8 cellular contexts compared by ENCODE assay signal in genomic region chr7:12389089-12389700, GRCh38. TPM values are rescaled to one million over a fixed set of nuclear protein-coding genes. Genes with fewer than 3 reads are reported as not detected.
DNase-seq lines count a peak whose midpoint lies in the region; ATAC-seq lines count a peak whose summit lies in the region.

No MANE protein-coding gene starts in this region.

- H3K36me3 Mint-ChIP-seq in activated CD4-positive, alpha-beta T cell treated with anti-CD3 and anti-CD28 coated beads for 36 hours (ENCODE audit: low read depth): no peaks in the 10 kb centered on the region
- H3K36me3 Mint-ChIP-seq in activated CD8-positive, alpha-beta T cell treated with anti-CD3 and anti-CD28 coated beads, Interleukin-2, amount 10 ng/mL, durations not matched to agents 7 days and 5 days (ENCODE audit: low read depth): no peaks in the 10 kb centered on the region

- H3K27me3 Mint-ChIP-seq in activated CD4-positive, alpha-beta T cell treated with anti-CD3 and anti-CD28 coated beads for 36 hours: peaks cover 2% of the 10 kb centered on the region
- H3K27me3 Mint-ChIP-seq in activated CD8-positive, alpha-beta T cell treated with anti-CD3 and anti-CD28 coated beads, Interleukin-2, amount 10 ng/mL, durations not matched to agents 7 days and 5 days (ENCODE audit: low read depth): no peaks in the 10 kb centered on the region

- DNase-seq in activated CD4-positive, alpha-beta T cell treated with anti-CD3 and anti-CD28 coated beads for 36 hours: peak; percentile 57
- DNase-seq in activated CD4-positive, alpha-beta T cell treated with anti-CD3 and anti-CD28 coated beads for 1 hour: no peak
- DNase-seq in NCI-H524 treated with DMSO at 0.1 percent for 48 hours (lab: John Stamatoyannopoulos, UW): peak; percentile 13
- peak; percentile 65 for DNase-seq in activated CD8-positive, alpha-beta T cell treated with anti-CD3 and anti-CD28 coated beads, Interleukin-2, amount 10 ng/mL, durations not matched to agents 7 days and 5 days
- peak; percentile 14 for DNase-seq in germinal center (ENCODE audit: low spot score)
- DNase-seq in skeletal muscle cell (ENCODE audit: low read depth): peak; percentile 19

- H3K9me3 Mint-ChIP-seq in activated CD4-positive, alpha-beta T cell treated with anti-CD3 and anti-CD28 coated beads for 36 hours (ENCODE audit: low read depth): no peaks in the 10 kb centered on the region
- no peaks in the 10 kb centered on the region for H3K9me3 Mint-ChIP-seq in activated CD8-positive, alpha-beta T cell treated with anti-CD3 and anti-CD28 coated beads, Interleukin-2, amount 10 ng/mL, durations not matched to agents 7 days and 5 days (ENCODE audit: insufficient read depth)

- intact Hi-C loops in activated CD4-positive, alpha-beta T cell treated with anti-CD3 and anti-CD28 coated beads for 36 hours (cut with DNase I, micrococcal nuclease): loop anchor here (1.0 to 2.0 kb wide), 2 partner anchors 102 to 107 kb away; no protein-coding TSS in a partner anchor

- H3K27ac Mint-ChIP-seq in activated CD4-positive, alpha-beta T cell treated with anti-CD3 and anti-CD28 coated beads for 36 hours: no peak overlapping the region
- no peak overlapping the region for H3K27ac Mint-ChIP-seq in activated CD8-positive, alpha-beta T cell treated with anti-CD3 and anti-CD28 coated beads, Interleukin-2, amount 10 ng/mL, durations not matched to agents 7 days and 5 days

- ATAC-seq in activated CD4-positive, alpha-beta T cell treated with anti-CD3 and anti-CD28 coated beads for 36 hours: peak; percentile 53
- ATAC-seq in GM21447 (IDR thresholded peaks at IDR 0.05; ENCODE audit: unreplicated experiment): peak; percentile 98
- peak; percentile 96 for ATAC-seq in HG03565 (IDR thresholded peaks at IDR 0.05; ENCODE audit: unreplicated experiment)
- peak; percentile 85 for ATAC-seq in activated CD8-positive, alpha-beta T cell treated with anti-CD3 and anti-CD28 coated beads, Interleukin-2, amount 10 ng/mL, durations not matched to agents 7 days and 5 days

- H3K4me1 Mint-ChIP-seq in activated CD4-positive, alpha-beta T cell treated with anti-CD3 and anti-CD28 coated beads for 36 hours: no peaks in the 10 kb centered on the region
- H3K4me1 Mint-ChIP-seq in activated CD8-positive, alpha-beta T cell treated with anti-CD3 and anti-CD28 coated beads, Interleukin-2, amount 10 ng/mL, durations not matched to agents 7 days and 5 days (ENCODE audit: low read depth): no peaks in the 10 kb centered on the region

- H3K4me3 Mint-ChIP-seq in activated CD4-positive, alpha-beta T cell treated with anti-CD3 and anti-CD28 coated beads for 36 hours: no peak overlapping the region
- no peak overlapping the region for H3K4me3 Mint-ChIP-seq in activated CD8-positive, alpha-beta T cell treated with anti-CD3 and anti-CD28 coated beads, Interleukin-2, amount 10 ng/mL, durations not matched to agents 7 days and 5 days

- CTCF ChIA-PET in activated CD4-positive, alpha-beta T cell treated with anti-CD3 and anti-CD28 coated beads for 36 hours (lab: Charles Lee): interaction anchor here (0.6 to 2.1 kb wide), 8 partner anchors 9 to 522 kb away, joined by 3 to 11 read pairs (median 3); no protein-coding TSS in a partner anchor
- CTCF ChIA-PET in activated CD8-positive, alpha-beta T cell treated with anti-CD3 and anti-CD28 coated beads, Interleukin-2, amount 10 ng/mL, durations not matched to agents 7 days and 5 days (lab: Charles Lee): interaction anchor here (0.7 to 2.1 kb wide), 10 partner anchors 9 to 101 kb away, joined by 4 to 6 read pairs (median 5); no protein-coding TSS in a partner anchor

- H3K4me3 ChIP-seq in skeletal muscle cell (ENCODE audit: low read depth, low read length): no peak overlapping the region

- POLR2A ChIA-PET in activated CD4-positive, alpha-beta T cell treated with anti-CD3 and anti-CD28 coated beads for 36 hours (lab: Charles Lee): no interaction called here
- POLR2A ChIA-PET in activated CD8-positive, alpha-beta T cell treated with anti-CD3 and anti-CD28 coated beads, Interleukin-2, amount 10 ng/mL, durations not matched to agents 7 days and 5 days (lab: Charles Lee): no interaction called here

RNA-seq across cellular contexts. Expression of gene VWDE, which starts 14.5 kb away (rescaled TPM):
- total RNA-seq in activated CD4-positive, alpha-beta T cell treated with anti-CD3 and anti-CD28 coated beads for 36 hours: 1 to 10 TPM; 2.2 to 2.3 TPM
- 1 to 10 TPM; 3.2 to 4.4 TPM for total RNA-seq in activated CD8-positive, alpha-beta T cell treated with anti-CD3 and anti-CD28 coated beads, Interleukin-2, amount 10 ng/mL, durations not matched to agents 7 days and 5 days
